In genomic region chr14:64861916-64862315, GRCh38 we compare ENCODE assay signal across 20 cellular contexts. TPM values are rescaled to one million over a fixed set of nuclear protein-coding genes. Genes with fewer than 3 reads are reported as not detected.
DNase-seq lines count a peak whose midpoint lies in the region; ATAC-seq and TF ChIP-seq lines count a peak whose summit lies in the region.
"Had no signal": no experiment of that assay in that cellular context is flagged by ENCODE, and none has a peak within 500 bp of the region (broad histone marks: within the 10 kb centered on the region; RNA-seq: fewer than 3 reads in every experiment).

No MANE protein-coding gene starts in this region.

- peak; percentile 49 for ATAC-seq in WTC11
- no peak for ATAC-seq in GM18520 (IDR thresholded peaks at IDR 0.05; ENCODE audit: unreplicated experiment)
- no peak for ATAC-seq in HG02981 (IDR thresholded peaks at IDR 0.05; ENCODE audit: unreplicated experiment)
- ATAC-seq: CD8-positive, alpha-beta T cell; Panc1; T-cell had no signal

- CTCF ChIA-PET in WTC11 (lab: Charles Lee), result interaction anchor here (0.8 to 6.0 kb wide), 7 partner anchors 8 to 39 kb away, joined by 3 to 29 read pairs (median 3); no protein-coding TSS in a partner anchor

- TF ChIP-seq CTCF in WTC11 (IDR thresholded peaks at IDR 0.05), result no peak
- no peak for TF ChIP-seq CTCF in nephron progenitor cell (IDR thresholded peaks at IDR 0.05)

- peak; percentile 57 for DNase-seq in NCI-H2107 treated with DMSO at 0.1 percent for 48 hours (lab: John Stamatoyannopoulos, UW; ENCODE audit: unreplicated experiment)
- DNase-seq in NCI-H2107 (lab: John Stamatoyannopoulos, UW), result no peak
- DNase-seq in WTC11 (ENCODE audit: low spot score), result no peak
- DNase-seq in nephron progenitor cell, result no peak
- no peak for DNase-seq in OCI-M2 (lab: John Stamatoyannopoulos, UW; ENCODE audit: unreplicated experiment)
- DNase-seq: 8988T; Calu3; CD8-positive, alpha-beta T cell; DMS153; GF-D8; IMR-90; NCI-H1694; NCI-H2081 treated with DMSO at 0.1 percent for 48 hours; NCI-H2227 treated with DMSO at 0.1 percent for 48 hours; NCI-H510A; NK-92 treated with Interleukin-12 subunit alpha and Interleukin-12 subunit beta, amount 100 ng/mL, for 24 hours; T-cell had no signal

- no peak overlapping the region for H3K27ac Mint-ChIP-seq in WTC11
- peak overlapping the region; percentile 3 for H3K27ac Mint-ChIP-seq in nephron progenitor cell
- H3K27ac Mint-ChIP-seq: CD8-positive, alpha-beta T cell; T-cell had no signal

- H3K36me3 Mint-ChIP-seq in WTC11, result no peaks in the 10 kb centered on the region
- no peaks in the 10 kb centered on the region for H3K36me3 Mint-ChIP-seq in nephron progenitor cell (ENCODE audit: low read depth)
- H3K36me3 Mint-ChIP-seq: CD8-positive, alpha-beta T cell; T-cell had no signal

- H3K4me3 Mint-ChIP-seq in WTC11 (no peak overlapping the region), nephron progenitor cell (no peak overlapping the region)
- H3K4me3 Mint-ChIP-seq: CD8-positive, alpha-beta T cell; T-cell had no signal

- H3K4me1 Mint-ChIP-seq in WTC11 (peaks cover 41% of the 10 kb centered on the region), nephron progenitor cell (peaks cover 58% of the 10 kb centered on the region)
- H3K4me1 Mint-ChIP-seq: T-cell had no signal

- H3K27me3 Mint-ChIP-seq in WTC11 (ENCODE audit: low read depth) (no peaks in the 10 kb centered on the region), nephron progenitor cell (ENCODE audit: low read depth, poor library complexity) (peaks cover 4% of the 10 kb centered on the region)

- POLR2A ChIA-PET in WTC11 (lab: Charles Lee), result interaction anchor here (0.6 kb wide), 1 partner anchor 845 kb away, joined by 9 read pairs; no protein-coding TSS in a partner anchor

- no peaks in the 10 kb centered on the region for H3K9me3 Mint-ChIP-seq in WTC11
- peaks cover 5% of the 10 kb centered on the region for H3K9me3 Mint-ChIP-seq in nephron progenitor cell
- H3K9me3 Mint-ChIP-seq: CD8-positive, alpha-beta T cell; T-cell had no signal

TF ChIP-seq in WTC11, 78 proteins besides CTCF, POLR2A, EP300 and RAD21:
- TF ChIP-seq NFATC4 (CRISPR knock-in tag; IDR thresholded peaks at IDR 0.05) (no peak), MLX (CRISPR knock-in tag; IDR thresholded peaks at IDR 0.05) (no peak), PREB (CRISPR knock-in tag; IDR thresholded peaks at IDR 0.05; ENCODE audit: borderline replicate concordance) (no peak)
TF ChIP-seq in WTC11: peak in this region for 0.

RNA-seq across cellular contexts. Expression of gene SPTB, which starts 17.8 kb away (rescaled TPM):
- 2.5 to 3.2 TPM (median 2.8 TPM) in 3 replicates for total RNA-seq in WTC11 (2021)
- total RNA-seq: Calu3; CD8-positive, alpha-beta T cell had no signal

RNA-seq across cellular contexts. Expression of gene CHURC1, which starts 52.3 kb away (rescaled TPM):
- 47.3 to 52.4 TPM (median 49.1 TPM) in 3 replicates for total RNA-seq in WTC11 (2021)
